In genomic region chr11:82906931-82907330, GRCh38 we compare ENCODE assay signal across 1 cellular context.
TF ChIP-seq lines count a peak whose summit lies in the region.

No MANE protein-coding gene starts in this region.

TF ChIP-seq in IMR-90, 13 proteins besides CTCF, POLR2A, EP300 and RAD21:
- TF ChIP-seq RFX5 (IDR thresholded peaks at IDR 0.05; ENCODE audit: low read depth, low read length): no peak
- TF ChIP-seq SMC3 (IDR thresholded peaks at IDR 0.05; ENCODE audit: low read depth, low read length): no peak
- TF ChIP-seq USF2 (IDR thresholded peaks at IDR 0.05; ENCODE audit: low read depth, low read length): no peak
- TF ChIP-seq MXI1 (IDR thresholded peaks at IDR 0.05; ENCODE audit: borderline replicate concordance, low read depth, low read length): no peak
- TF ChIP-seq NFE2L2 (IDR thresholded peaks at IDR 0.05; ENCODE audit: low read depth, low read length): no peak
- TF ChIP-seq MAFK (IDR thresholded peaks at IDR 0.05; ENCODE audit: low read depth, low read length): no peak
- no peak for TF ChIP-seq CEBPB (IDR thresholded peaks at IDR 0.05; ENCODE audit: low read depth, low read length)
- no peak for TF ChIP-seq CHD1 (IDR thresholded peaks at IDR 0.05; ENCODE audit: low read depth, low read length)
- TF ChIP-seq RCOR1 (IDR thresholded peaks at IDR 0.05; ENCODE audit: insufficient replicate concordance, low read length): no peak
- no peak for TF ChIP-seq MAZ (IDR thresholded peaks at IDR 0.05; ENCODE audit: borderline replicate concordance, low read depth, low read length)
- no peak for TF ChIP-seq ELK1 (IDR thresholded peaks at IDR 0.05; ENCODE audit: borderline replicate concordance, low read depth, low read length)
- TF ChIP-seq FOS (IDR thresholded peaks at IDR 0.05; ENCODE audit: low read depth, low read length): no peak
- TF ChIP-seq BHLHE40 (IDR thresholded peaks at IDR 0.05; ENCODE audit: low read depth, low read length): no peak
